10 cellular contexts compared by ENCODE assay signal in genomic region chr2:224882291-224883171, GRCh38.
A peak's percentile ranks its signal among the peaks of the same experiment; 100 is the strongest.
DNase-seq lines count a peak whose midpoint lies in the region; FAIRE-seq and TF ChIP-seq lines count a peak whose summit lies in the region.
"Had no signal": no experiment of that assay in that cellular context is flagged by ENCODE, and none has a peak within 500 bp of the region (broad histone marks: within the 10 kb centered on the region; RNA-seq: fewer than 3 reads in every experiment).

No MANE protein-coding gene starts in this region.

- H3K36me3 Mint-ChIP-seq in activated CD4-positive, alpha-beta T cell treated with anti-CD3 and anti-CD28 coated beads, Interleukin-2, amount 10 ng/mL, durations not matched to agents 24 days and 14 days (ENCODE audit: low read depth) = peaks cover 83% of the 10 kb centered on the region

- H3K4me3 ChIP-seq in endothelial cell of umbilical vein (replicated peaks in 1 of 3; ENCODE audit: insufficient read depth in 1 of 3, low read depth in 1 of 3, low read length in 3 of 3) (no peak overlapping the region), skeletal muscle satellite cell (ENCODE audit: low read length) (peak overlapping the region; percentile 30)
- H3K4me3 ChIP-seq: BLaER1 treated with 17β-estradiol and CSF1 and Interleukin-3, amounts not matched to agents 10 nM and 100 nM had no signal

- H3K27me3 Mint-ChIP-seq in activated CD4-positive, alpha-beta T cell treated with anti-CD3 and anti-CD28 coated beads, Interleukin-2, amount 10 ng/mL, durations not matched to agents 24 days and 14 days = no peaks in the 10 kb centered on the region

- peak overlapping the region; percentile 81 for H3K27ac ChIP-seq in endothelial cell of umbilical vein (ENCODE audit: insufficient read depth, low read depth, low read length)

- TSS peak; percentile 45 for BruUV-seq in endothelial cell of umbilical vein (replicated peaks; lab: Mats Ljungman, UMichigan)

- peaks cover 56% of the 10 kb centered on the region for H3K4me1 Mint-ChIP-seq in activated CD4-positive, alpha-beta T cell treated with anti-CD3 and anti-CD28 coated beads, Interleukin-2, amount 10 ng/mL, durations not matched to agents 24 days and 14 days

- dilution Hi-C loops in endothelial cell of umbilical vein (cut with MboI; ENCODE audit: extremely low pct_ligation_motif_present, low sequenced_read_pairs) = no loop called here

- no peak for TF ChIP-seq CTCF in endothelial cell of umbilical vein (IDR thresholded peaks at IDR 0.05; ENCODE audit: extremely low read depth in 1 of 2, insufficient read depth in 1 of 2, low read depth in 1 of 2, low read length in 2 of 2)

- H3K27ac Mint-ChIP-seq in activated CD4-positive, alpha-beta T cell treated with anti-CD3 and anti-CD28 coated beads, Interleukin-2, amount 10 ng/mL, durations not matched to agents 24 days and 14 days = peak overlapping the region; percentile 48

- H3K4me2 ChIP-seq in endothelial cell of umbilical vein (ENCODE audit: insufficient read depth, low read length) (peak overlapping the region; percentile 69), skeletal muscle satellite cell (ENCODE audit: low read length) (peak overlapping the region; percentile 57)

- H3K4me1 ChIP-seq in endothelial cell of umbilical vein (ENCODE audit: control insufficient read depth, extremely low read depth, insufficient read depth, low read length) (peaks cover 28% of the 10 kb centered on the region), skeletal muscle satellite cell (ENCODE audit: control insufficient read depth, insufficient read depth, low read length) (peaks cover 66% of the 10 kb centered on the region)

- H3K36me3 ChIP-seq in endothelial cell of umbilical vein (ENCODE audit: control insufficient read depth in 2 of 2, extremely low read depth in 1 of 2, insufficient read depth in 2 of 2, low read length in 2 of 2) (peaks cover 0 to 3% of the 10 kb centered on the region in 2 experiments), skeletal muscle satellite cell (ENCODE audit: insufficient read depth, low read length) (peaks cover 51% of the 10 kb centered on the region)

- no peaks in the 10 kb centered on the region for H3K9me1 ChIP-seq in endothelial cell of umbilical vein (replicated peaks; ENCODE audit: control insufficient read depth, extremely low read depth, insufficient read depth, low read length)

- H2AFZ ChIP-seq in endothelial cell of umbilical vein (ENCODE audit: low read depth, low read length) = peak overlapping the region; percentile 15

- CTCF ChIA-PET in endothelial cell of umbilical vein (lab: Charles Lee) = interaction anchor here (1.0 to 2.8 kb wide), 7 partner anchors 9 to 83 kb away, joined by 3 to 11 read pairs (median 4); no protein-coding TSS in a partner anchor

- POLR2A ChIA-PET in endothelial cell of umbilical vein (lab: Charles Lee) = no interaction called here

- no peak overlapping the region for H3K4me3 Mint-ChIP-seq in activated CD4-positive, alpha-beta T cell treated with anti-CD3 and anti-CD28 coated beads, Interleukin-2, amount 10 ng/mL, durations not matched to agents 24 days and 14 days

- H3K9ac ChIP-seq in endothelial cell of umbilical vein (replicated peaks; ENCODE audit: extremely low read depth, insufficient read depth, low read length) (peak overlapping the region; percentile 41), skeletal muscle satellite cell (ENCODE audit: low read depth, low read length) (peak overlapping the region; percentile 58)

- no peak for TF ChIP-seq POLR2A in endothelial cell of umbilical vein (IDR thresholded peaks at IDR 0.05; ENCODE audit: low read depth, low read length)

- intact Hi-C loops in activated CD4-positive, alpha-beta T cell treated with anti-CD3 and anti-CD28 coated beads, Interleukin-2, amount 10 ng/mL, durations not matched to agents 24 days and 14 days (cut with micrococcal nuclease) = no loop called here
- intact Hi-C loops in endothelial cell of umbilical vein (cut with micrococcal nuclease) = loop anchor here (1.0 to 2.0 kb wide), 4 partner anchors 45 to 120 kb away; no protein-coding TSS in a partner anchor

- H3K79me2 ChIP-seq in endothelial cell of umbilical vein (ENCODE audit: control insufficient read depth, insufficient read depth, low read length) = peaks cover 2% of the 10 kb centered on the region

- no peaks in the 10 kb centered on the region for H4K20me1 ChIP-seq in endothelial cell of umbilical vein (replicated peaks; ENCODE audit: control insufficient read depth, extremely low read depth, insufficient read depth, low read length)

- peaks cover 3% of the 10 kb centered on the region for H3K9me3 Mint-ChIP-seq in activated CD4-positive, alpha-beta T cell treated with anti-CD3 and anti-CD28 coated beads, Interleukin-2, amount 10 ng/mL, durations not matched to agents 24 days and 14 days

- no peaks in the 10 kb centered on the region for H3K27me3 ChIP-seq in endothelial cell of umbilical vein (ENCODE audit: control insufficient read depth in 2 of 2, insufficient read depth in 2 of 2, low read length in 2 of 2)
- no peaks in the 10 kb centered on the region for H3K27me3 ChIP-seq in skeletal muscle satellite cell (ENCODE audit: control insufficient read depth, insufficient read depth, low read length)
- H3K27me3 ChIP-seq: BLaER1 treated with 17β-estradiol and CSF1 and Interleukin-3, amounts not matched to agents 10 nM and 100 nM had no signal

- no peaks in the 10 kb centered on the region for H3K9me3 ChIP-seq in endothelial cell of umbilical vein (replicated peaks; ENCODE audit: control insufficient read depth, insufficient read depth, low read length)
- no peaks in the 10 kb centered on the region for H3K9me3 ChIP-seq in skeletal muscle satellite cell (replicated peaks; ENCODE audit: low read length)
- H3K9me3 ChIP-seq: BLaER1 treated with 17β-estradiol and CSF1 and Interleukin-3, amounts not matched to agents 10 nM and 100 nM had no signal

- peak; percentile 82 for FAIRE-seq in endothelial cell of umbilical vein (lab: Jason Lieb, UNC)

- no peak for DNase-seq in activated CD4-positive, alpha-beta T cell treated with anti-CD3 and anti-CD28 coated beads, Interleukin-2, amount 10 ng/mL, durations not matched to agents 24 days and 14 days
- no peak for DNase-seq in activated CD4-positive, alpha-beta T cell treated with anti-CD3 and anti-CD28 coated beads for 1 hour
- peak; percentile 65 for DNase-seq in NCI-H226
- DNase-seq in endothelial cell of umbilical vein (ENCODE audit: low read depth, low spot score) = peak; percentile 82
- no peak for DNase-seq in GOT3 (lab: John Stamatoyannopoulos, UW)
- no peak for DNase-seq in SHP77 treated with DMSO at 0.1 percent for 48 hours (lab: John Stamatoyannopoulos, UW)
- DNase-seq in COLO829 (ENCODE audit: low spot score) = no peak
- DNase-seq: NCI-H1694 had no signal

TF ChIP-seq in endothelial cell of umbilical vein, 7 proteins besides CTCF, POLR2A, EP300 and RAD21:
- TF ChIP-seq, protein P1, sequence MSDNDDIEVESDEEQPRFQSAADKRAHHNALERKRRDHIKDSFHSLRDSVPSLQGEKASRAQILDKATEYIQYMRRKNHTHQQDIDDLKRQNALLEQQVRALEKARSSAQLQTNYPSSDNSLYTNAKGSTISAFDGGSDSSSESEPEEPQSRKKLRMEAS (IDR thresholded peaks at IDR 0.05; ENCODE audit: insufficient read depth, insufficient read length) = no peak
- peak; percentile 20 for TF ChIP-seq JUN (IDR thresholded peaks at IDR 0.05; ENCODE audit: borderline replicate concordance, insufficient read depth, insufficient read length, low read depth)
- peak; percentile 85 for TF ChIP-seq FOS (IDR thresholded peaks at IDR 0.05; ENCODE audit: borderline replicate concordance, insufficient read depth, low read length)
- no peak for TF ChIP-seq GATA2 (IDR thresholded peaks at IDR 0.05; ENCODE audit: insufficient read depth, insufficient read length, low read depth, low read length)
TF ChIP-seq in endothelial cell of umbilical vein: peak in this region for 2.

Comparison
In these comparisons a context has a peak if more than half of its experiments do, and no peak if none do; other contexts are left out.
1. DNase-seq: peak in NCI-H226 (single experiment) and endothelial cell of umbilical vein (single experiment); none in activated CD4-positive, alpha-beta T cell treated with anti-CD3 and anti-CD28 coated beads, Interleukin-2, amount 10 ng/mL, durations not matched to agents 24 days and 14 days (single experiment), activated CD4-positive, alpha-beta T cell treated with anti-CD3 and anti-CD28 coated beads for 1 hour (single experiment), GOT3 (single experiment), SHP77 treated with DMSO at 0.1 percent for 48 hours (single experiment) and COLO829 (single experiment).